In genomic region chr15:66085128-66085527, GRCh38 we compare ENCODE assay signal across 14 cellular contexts.
A peak's percentile ranks its signal among the peaks of the same experiment; 100 is the strongest.
DNase-seq lines count a peak whose midpoint lies in the region; ATAC-seq, FAIRE-seq and TF ChIP-seq lines count a peak whose summit lies in the region.
"Had no signal": no experiment of that assay in that cellular context is flagged by ENCODE, and none has a peak within 500 bp of the region (broad histone marks: within the 10 kb centered on the region; RNA-seq: fewer than 3 reads in every experiment).

No MANE protein-coding gene starts in this region.

- H3K4me3 ChIP-seq in HepG2 (replicated peaks in 1 of 3; ENCODE audit: insufficient read depth in 1 of 3, low read depth in 2 of 3, low read length in 3 of 3) (no peak overlapping the region), right lobe of liver (no peak overlapping the region), tibial artery (no peak overlapping the region)
- H3K4me3 ChIP-seq: PC-9 had no signal

- H3K4me1 ChIP-seq in HepG2 (ENCODE audit: insufficient read depth, low read length) (peaks cover 14% of the 10 kb centered on the region), right lobe of liver (no peaks in the 10 kb centered on the region), tibial artery (peaks cover 0 to 5% (median 0%) of the 10 kb centered on the region in 4 donors)

- in situ Hi-C loops in HepG2 (cut with HindIII; ENCODE audit: extremely low pct_ligation_motif_present, low pct_unique_long_range_greater_than_20kb), result no loop called here

- H3K79me2 ChIP-seq in HepG2 (ENCODE audit: insufficient read depth, low read length), result no peaks in the 10 kb centered on the region

- CTCF ChIA-PET in HepG2 (lab: Yijun Ruan, JAX; ENCODE audit: low intra/inter-chr PET ratio, low total read pairs), result interaction anchor here (1.1 kb wide), 1 partner anchor 168 kb away, joined by 4 read pairs; no protein-coding TSS in a partner anchor

- H3K9me3 ChIP-seq in HepG2 (ENCODE audit: low read length) (no peaks in the 10 kb centered on the region), right lobe of liver (no peaks in the 10 kb centered on the region), tibial artery (peaks cover 0 to 11% (median 0%) of the 10 kb centered on the region in 3 donors)

- intact Hi-C loops in HepG2 (cut with micrococcal nuclease; ENCODE audit: unreplicated experiment) (loop anchor here (10.0 kb wide), 1 partner anchor 170 kb away; no protein-coding TSS in a partner anchor), right lobe of liver (cut with DNase I) (no loop called here), tibial artery (cut with DNase I; ENCODE audit: low total_unique reads) (no loop called here)

- H3K4me3 Mint-ChIP-seq in activated naive CD8-positive, alpha-beta T cell treated with anti-CD3 and anti-CD28 coated beads for 36 hours, result no peak overlapping the region
- H3K4me3 Mint-ChIP-seq in stimulated activated naive CD8-positive, alpha-beta T cell treated with anti-CD3 and anti-CD28 coated beads, Interleukin-15, amount 100 ng/mL, for 72 hours, result no peak overlapping the region
- H3K4me3 Mint-ChIP-seq: activated B cell treated with CpG ODN at 0.5 μM for 24 hours; naive thymus-derived CD4-positive, alpha-beta T cell had no signal

- DNase-seq in HepG2 (ENCODE audit: low spot score), result peak; percentile 31
- no peak for DNase-seq in right lobe of liver
- DNase-seq in NAMALWA (ENCODE audit: low spot score), result peak; percentile 51
- DNase-seq in activated naive CD8-positive, alpha-beta T cell treated with anti-CD3 and anti-CD28 coated beads for 36 hours, result peak; percentile 11
- DNase-seq in stimulated activated naive CD8-positive, alpha-beta T cell treated with anti-CD3 and anti-CD28 coated beads, Interleukin-15, amount 100 ng/mL, for 72 hours, result peak; percentile 8 to 15
- DNase-seq in tibial artery, result no peak
- DNase-seq in DMS153 (lab: John Stamatoyannopoulos, UW), result no peak
- DNase-seq: activated B cell treated with CpG ODN at 0.5 μM for 24 hours, anterior cingulate cortex, PC-9 had no signal

- H2AFZ ChIP-seq in HepG2 (ENCODE audit: low read length), result no peak overlapping the region
- H2AFZ ChIP-seq: PC-9 had no signal

- 0 out of 2 replicates have a peak, but pooled peaks have one; percentile 14 for TF ChIP-seq RAD21 in HepG2 (CRISPR knock-in tag; IDR thresholded peaks at IDR 0.05)

- no peak for FAIRE-seq in HepG2 (lab: Jason Lieb, UNC)
- FAIRE-seq: endometrium had no signal

- 60% methylated on average over 5 of the region's 6 CpGs for WGBS in HepG2 (ENCODE audit: low lambda C conversion rate)
- 65% methylated on average over 5 of the region's 6 CpGs for WGBS in right lobe of liver (ENCODE audit: insufficient coverage, low coverage, low lambda C conversion rate, missing lambda C conversion rate)

- H3K27me3 ChIP-seq in HepG2 (ENCODE audit: control insufficient read depth in 1 of 2, insufficient read depth in 2 of 2, low read length in 2 of 2), result peaks cover 0 to 8% of the 10 kb centered on the region in 2 experiments; a peak in 3 of 5 replicates
- no peaks in the 10 kb centered on the region for H3K27me3 ChIP-seq in right lobe of liver
- H3K27me3 ChIP-seq in tibial artery, result peaks cover 0 to 3% of the 10 kb centered on the region in 2 donors

- H3K9me3 Mint-ChIP-seq in activated naive CD8-positive, alpha-beta T cell treated with anti-CD3 and anti-CD28 coated beads for 36 hours, result peaks cover 3% of the 10 kb centered on the region
- H3K9me3 Mint-ChIP-seq in stimulated activated naive CD8-positive, alpha-beta T cell treated with anti-CD3 and anti-CD28 coated beads, Interleukin-15, amount 100 ng/mL, for 72 hours, result peaks cover 5 to 8% of the 10 kb centered on the region in 2 donors
- H3K9me3 Mint-ChIP-seq: activated B cell treated with CpG ODN at 0.5 μM for 24 hours had no signal

- H3K27me3 Mint-ChIP-seq in activated naive CD8-positive, alpha-beta T cell treated with anti-CD3 and anti-CD28 coated beads for 36 hours, result peaks cover 16% of the 10 kb centered on the region
- peaks cover 14% of the 10 kb centered on the region for H3K27me3 Mint-ChIP-seq in stimulated activated naive CD8-positive, alpha-beta T cell treated with anti-CD3 and anti-CD28 coated beads, Interleukin-15, amount 100 ng/mL, for 72 hours

- TF ChIP-seq POLR2A in HepG2 (IDR thresholded peaks at IDR 0.05; ENCODE audit: insufficient read depth in 1 of 2, low read depth in 2 of 2, low read length in 2 of 2) (no peak), right lobe of liver (IDR thresholded peaks at IDR 0.05) (no peak)

- no peaks in the 10 kb centered on the region for H3K4me1 Mint-ChIP-seq in activated naive CD8-positive, alpha-beta T cell treated with anti-CD3 and anti-CD28 coated beads for 36 hours
- no peaks in the 10 kb centered on the region for H3K4me1 Mint-ChIP-seq in stimulated activated naive CD8-positive, alpha-beta T cell treated with anti-CD3 and anti-CD28 coated beads, Interleukin-15, amount 100 ng/mL, for 72 hours
- H3K4me1 Mint-ChIP-seq: activated B cell treated with CpG ODN at 0.5 μM for 24 hours; naive thymus-derived CD4-positive, alpha-beta T cell had no signal

- no peak overlapping the region for H3K4me2 ChIP-seq in HepG2 (ENCODE audit: low read depth, low read length)
- H3K4me2 ChIP-seq: PC-9 had no signal

- H3K36me3 Mint-ChIP-seq in activated naive CD8-positive, alpha-beta T cell treated with anti-CD3 and anti-CD28 coated beads for 36 hours, result no peaks in the 10 kb centered on the region

- POLR2A ChIA-PET in HepG2 (lab: Yijun Ruan, JAX), result no interaction called here

- no peaks in the 10 kb centered on the region for H4K20me1 ChIP-seq in HepG2 (ENCODE audit: insufficient read depth, low read length)

- TF ChIP-seq CTCF in HepG2 (CRISPR knock-in tag; IDR thresholded peaks at IDR 0.05) (peak; percentile 47), right lobe of liver (IDR thresholded peaks at IDR 0.05) (no peak), tibial artery (IDR thresholded peaks at IDR 0.05) (no peak)

- H3K9ac ChIP-seq in HepG2 (ENCODE audit: insufficient read depth, low read depth, low read length), result no peak overlapping the region

- BruUV-seq in HepG2 (replicated peaks; lab: Mats Ljungman, UMichigan), result no TSS peak

- no peak for TF ChIP-seq EP300 in HepG2 (IDR thresholded peaks at IDR 0.05; ENCODE audit: low read depth in 2 of 2, low read length in 2 of 2)
- TF ChIP-seq EP300 in HepG2 (CRISPR knock-in tag; IDR thresholded peaks at IDR 0.05; ENCODE audit: borderline replicate concordance), result no peak

- no peak overlapping the region for H3K27ac Mint-ChIP-seq in activated naive CD8-positive, alpha-beta T cell treated with anti-CD3 and anti-CD28 coated beads for 36 hours
- no peak overlapping the region for H3K27ac Mint-ChIP-seq in stimulated activated naive CD8-positive, alpha-beta T cell treated with anti-CD3 and anti-CD28 coated beads, Interleukin-15, amount 100 ng/mL, for 72 hours
- H3K27ac Mint-ChIP-seq: activated B cell treated with CpG ODN at 0.5 μM for 24 hours; naive thymus-derived CD4-positive, alpha-beta T cell had no signal

- H3K36me3 ChIP-seq in HepG2 (replicated peaks in 1 of 2; ENCODE audit: control insufficient read depth in 1 of 2, insufficient read depth in 2 of 2, low read length in 2 of 2) (no peaks in the 10 kb centered on the region), right lobe of liver (no peaks in the 10 kb centered on the region), tibial artery (no peaks in the 10 kb centered on the region)

- H3K27ac ChIP-seq in HepG2 (ENCODE audit: extremely low read length, insufficient read depth, low read length) (no peak overlapping the region), right lobe of liver (no peak overlapping the region), tibial artery (no peak overlapping the region)
- H3K27ac ChIP-seq: C4-2B, PC-9 had no signal

- ATAC-seq in HepG2 (no peak), right lobe of liver (no peak), HG03045 (IDR thresholded peaks at IDR 0.05; ENCODE audit: unreplicated experiment) (no peak)
- no peak for ATAC-seq in stimulated activated naive CD8-positive, alpha-beta T cell treated with anti-CD3 and anti-CD28 coated beads, Interleukin-15, amount 100 ng/mL, for 72 hours
- ATAC-seq: naive thymus-derived CD4-positive, alpha-beta T cell had no signal

TF ChIP-seq in HepG2, 621 proteins besides CTCF, POLR2A, EP300 and RAD21:
- TF ChIP-seq STAG1 (CRISPR knock-in tag; IDR thresholded peaks at IDR 0.05) (peak; percentile 11; the same call in 1 of the 2 replicates), GPN1 (CRISPR knock-in tag; IDR thresholded peaks at IDR 0.05; ENCODE audit: borderline replicate concordance) (no peak), SMC3 (IDR thresholded peaks at IDR 0.05; ENCODE audit: low read length) (peak; percentile 25; the same call in 1 of the 2 replicates)

Comparison
In these comparisons a context has a peak if more than half of its experiments do, and no peak if none do; other contexts are left out.
1. DNase-seq: peak in HepG2 (single experiment), NAMALWA (single experiment), activated naive CD8-positive, alpha-beta T cell treated with anti-CD3 and anti-CD28 coated beads for 36 hours (single experiment) and stimulated activated naive CD8-positive, alpha-beta T cell treated with anti-CD3 and anti-CD28 coated beads, Interleukin-15, amount 100 ng/mL, for 72 hours (2 of 2); none in right lobe of liver (0 of 3), tibial artery (0 of 2) and DMS153 (single experiment).